Comparison of ENCODE assay signal across 9 cellular contexts in the genomic region with DNA sequence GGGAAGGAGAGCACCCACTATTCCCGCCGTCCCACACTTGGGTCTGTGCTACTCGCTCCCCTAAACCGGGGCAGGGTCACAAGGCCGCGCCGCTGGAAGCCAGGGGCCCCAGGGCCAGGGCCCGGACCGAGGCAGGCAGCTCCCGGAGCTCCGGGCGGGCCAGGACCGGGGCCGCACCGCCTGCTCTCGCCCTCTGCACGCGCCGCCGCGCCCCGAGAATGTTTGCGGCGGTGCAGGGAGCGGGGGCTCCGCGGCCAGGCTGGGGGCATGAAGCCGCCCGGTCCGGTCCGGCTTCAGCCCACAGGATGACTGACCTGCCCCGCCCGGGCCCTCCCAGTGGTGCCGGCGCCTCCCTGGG. TPM values are rescaled to one million over a fixed set of nuclear protein-coding genes. Genes with fewer than 3 reads are reported as not detected.
DNase-seq lines count a peak whose midpoint lies in the region; ATAC-seq, FAIRE-seq and TF ChIP-seq lines count a peak whose summit lies in the region.
"Had no signal": no experiment of that assay in that cellular context is flagged by ENCODE, and none has a peak within 500 bp of the region (broad histone marks: within the 10 kb centered on the region; RNA-seq: fewer than 3 reads in every experiment).

No MANE protein-coding gene starts in this region.

- peaks cover 24% of the 10 kb centered on the region for H3K27me3 Mint-ChIP-seq in H9 (ENCODE audit: low read depth)

- H2BK120ac ChIP-seq in H9 (ENCODE audit: low read depth, low read length, poor library complexity, severe bottlenecking) = no peak overlapping the region

- peaks cover 9% of the 10 kb centered on the region for H3K23me2 ChIP-seq in H9 (ENCODE audit: insufficient read length, low read depth, low read length, poor library complexity, severe bottlenecking)

- WGBS in H9 (ENCODE audit: extremely low coverage, insufficient read length, low lambda C conversion rate) = no CpG with 5 or more reads among the region's 35 CpGs
- WGBS in GM12878 (ENCODE audit: insufficient coverage, insufficient replicate concordance, low lambda C conversion rate, missing lambda C conversion rate) = 24% methylated on average over 19 of the region's 35 CpGs
- WGBS in mesodermal cell (ENCODE audit: insufficient coverage in 2 of 2), 2 experiments = 1 to 3% methylated on average over 15 to 23 of the region's 35 CpGs

- H3K4me1 ChIP-seq in A673 (ENCODE audit: insufficient read depth, low read length, poor library complexity, severe bottlenecking) (no peaks in the 10 kb centered on the region), H9 (ENCODE audit: insufficient read depth, low read length) (no peaks in the 10 kb centered on the region), GM12878 (ENCODE audit: control insufficient read depth, insufficient read depth, low read length) (no peaks in the 10 kb centered on the region), mesodermal cell (ENCODE audit: control insufficient read depth, insufficient read depth, low read length, poor library complexity, severe bottlenecking) (no peaks in the 10 kb centered on the region)

- H4K5ac ChIP-seq in H9 (ENCODE audit: insufficient read length, low read depth, low read length) = no peak overlapping the region

- peak overlapping the region; percentile 43 for H3K9ac ChIP-seq in H9 (ENCODE audit: extremely low read depth, insufficient read length, low read length)
- H3K9ac ChIP-seq in GM12878 (ENCODE audit: control insufficient read depth, insufficient read depth, low read length) = no peak overlapping the region

- in situ Hi-C loops in GM12878 (cut with MboI) = no loop called here

- H3K4me1 Mint-ChIP-seq in H9 = peaks cover 12 to 25% of the 10 kb centered on the region in 2 experiments

- 0 out of 5 replicates have a peak, but pooled peaks cover 0 to under 1% of the 10 kb centered on the region in 2 experiments for H3K9me3 Mint-ChIP-seq in H9

- no peak for FAIRE-seq in GM12878 (lab: Jason Lieb, UNC)
- FAIRE-seq: colon had no signal

- no peak overlapping the region for H2AFZ ChIP-seq in H9 (ENCODE audit: low read length)
- H2AFZ ChIP-seq in GM12878 (ENCODE audit: control insufficient read depth, low read depth, low read length) = peak overlapping the region; percentile 79

- intact Hi-C loops in A673 (cut with micrococcal nuclease; ENCODE audit: unreplicated experiment) (no loop called here), GM12878 (cut with micrococcal nuclease; ENCODE audit: unreplicated experiment) (no loop called here)

- SMC1A ChIA-PET in GM12878 (lab: Charles Lee; ENCODE audit: uncharacterized antibody, unreplicated experiment) = interaction anchor here (0.5 kb wide), 1 partner anchor 36 kb away, joined by 3 read pairs; no protein-coding TSS in a partner anchor

- H2BK5ac ChIP-seq in H9 (ENCODE audit: insufficient read length, low read length) = no peak overlapping the region

- no peaks in the 10 kb centered on the region for H3K79me2 ChIP-seq in H9 (ENCODE audit: insufficient read depth, low read length)
- H3K79me2 ChIP-seq in GM12878 (ENCODE audit: control insufficient read depth, insufficient read depth, low read length) = no peaks in the 10 kb centered on the region

- ATAC-seq in GM12878 = peak; percentile 12
- ATAC-seq in HG03139 (IDR thresholded peaks at IDR 0.05; ENCODE audit: unreplicated experiment) = no peak

- RAD21 ChIA-PET in GM12878 (lab: Charles Lee; ENCODE audit: unreplicated experiment) = no interaction called here

- H2AK5ac ChIP-seq in H9 (ENCODE audit: insufficient read length, low read length) = no peak overlapping the region

- H3T11ph ChIP-seq in H9 (ENCODE audit: low read length) = no peak overlapping the region

- H3K36me3 Mint-ChIP-seq in H9 (ENCODE audit: insufficient read depth in 1 of 3, low read depth in 3 of 3) = peaks cover 35 to 47% (median 47%) of the 10 kb centered on the region in 3 experiments

- BruUV-seq in A673 (replicated peaks; lab: Mats Ljungman, UMichigan) = no TSS peak
- BruUV-seq in GM12878 (replicated peaks; lab: Mats Ljungman, UMichigan) = no TSS peak

- H3K9me3 ChIP-seq in A673 (ENCODE audit: low read depth, low read length, poor library complexity, severe bottlenecking) (no peaks in the 10 kb centered on the region), H9 (ENCODE audit: control insufficient read depth, low read depth, low read length) (no peaks in the 10 kb centered on the region), GM12878 (replicated peaks; ENCODE audit: control insufficient read depth, insufficient read depth, low read length) (no peaks in the 10 kb centered on the region; the same call in 2 of the 3 replicates), mesodermal cell (ENCODE audit: control insufficient read depth, low read length) (no peaks in the 10 kb centered on the region)

- H3K18ac ChIP-seq in H9 (ENCODE audit: insufficient read length, low read depth, low read length) = no peak overlapping the region

- H3K23ac ChIP-seq in H9 (ENCODE audit: insufficient read length, low read depth, low read length) = no peak overlapping the region

- H3K79me1 ChIP-seq in H9 (ENCODE audit: insufficient read depth, low read depth, low read length, poor library complexity, severe bottlenecking) = no peaks in the 10 kb centered on the region

- H4K20me1 ChIP-seq in H9 (ENCODE audit: control insufficient read depth, insufficient read depth, insufficient read length) (no peaks in the 10 kb centered on the region), GM12878 (ENCODE audit: control insufficient read depth, insufficient read depth) (no peaks in the 10 kb centered on the region)

- POLR2A ChIA-PET in A673 (lab: Charles Lee; ENCODE audit: low non-redundant PET) = interaction anchor here (0.6 kb wide), 1 partner anchor 181 kb away, joined by 5 read pairs; no protein-coding TSS in a partner anchor
- POLR2A ChIA-PET in GM12878 (lab: Charles Lee) = no interaction called here

- H3K36me3 ChIP-seq in A673 (ENCODE audit: insufficient read depth, low read length, poor library complexity, severe bottlenecking) = no peaks in the 10 kb centered on the region
- H3K36me3 ChIP-seq in GM12878 (ENCODE audit: control insufficient read depth in 2 of 2, insufficient read depth in 2 of 2, low read length in 1 of 2) = no peaks in the 10 kb centered on the region
- H3K36me3 ChIP-seq in mesodermal cell (ENCODE audit: control insufficient read depth, insufficient read depth, low read length) = peaks cover 22% of the 10 kb centered on the region

- no peak for TF ChIP-seq RAD21 in GM12878 (IDR thresholded peaks at IDR 0.05; ENCODE audit: insufficient read depth, low read depth, low read length)

- peak overlapping the region; percentile 82 for H3K4me2 ChIP-seq in H9 (ENCODE audit: insufficient read depth, insufficient read length, low read length)
- H3K4me2 ChIP-seq in GM12878 (ENCODE audit: control insufficient read depth, insufficient read depth) = peak overlapping the region; percentile 97

- no peak overlapping the region for H3K4ac ChIP-seq in H9 (ENCODE audit: low read depth, low read length)

- no peak overlapping the region for H3K56ac ChIP-seq in H9 (ENCODE audit: insufficient read length, low read depth, low read length)

- peak overlapping the region; percentile 63 for H3K27ac ChIP-seq in A673 (ENCODE audit: low read depth, low read length, poor library complexity, severe bottlenecking)
- H3K27ac ChIP-seq in H9 (ENCODE audit: insufficient read length, low read depth, low read length) = no peak overlapping the region
- H3K27ac ChIP-seq in GM12878 (ENCODE audit: control insufficient read depth, insufficient read depth) = no peak overlapping the region
- no peak overlapping the region for H3K27ac ChIP-seq in mesodermal cell (ENCODE audit: low read depth, low read length, severe bottlenecking)

- no peak for TF ChIP-seq EP300 in GM12878 (IDR thresholded peaks at IDR 0.05; ENCODE audit: borderline replicate concordance in 1 of 2, control insufficient read depth in 1 of 2, low read depth in 2 of 2, low read length in 2 of 2)

- CTCF ChIA-PET in A673 (lab: Charles Lee) = no interaction called here
- CTCF ChIA-PET in GM12878 (lab: Yijun Ruan, JAX) = no interaction called here

- no peak for TF ChIP-seq CTCF in A673 (conservative IDR thresholded peaks at IDR 0.05; ENCODE audit: low read depth, low read length)
- TF ChIP-seq CTCF in H9 (conservative IDR thresholded peaks at IDR 0.05) = no peak
- TF ChIP-seq CTCF in GM12878 (IDR thresholded peaks at IDR 0.05 in 2 of 3, conservative IDR thresholded peaks at IDR 0.05 in 1 of 3; ENCODE audit: control insufficient read depth in 2 of 3, extremely low read depth in 1 of 3, insufficient read depth in 1 of 3, low read depth in 3 of 3, low read length in 3 of 3) = no peak

- H3K27ac Mint-ChIP-seq in H9 = no peak overlapping the region; a peak in 1 of 7 replicates

- H3K14ac ChIP-seq in H9 (ENCODE audit: insufficient read depth, low read length) = peak overlapping the region; percentile 58; the same call in 1 of the 2 replicates

- no peak for DNase-seq in A673 (ENCODE audit: low spot score)
- no peak for DNase-seq in H9
- no peak for DNase-seq in GM12878 (ENCODE audit: low read depth, low spot score)
- DNase-seq in HUDEP-2 (lab: John Stamatoyannopoulos, UW; ENCODE audit: unreplicated experiment in 76 of 76) = no peak
- no peak for DNase-seq in NCI-H2081 (lab: John Stamatoyannopoulos, UW)
- no peak for DNase-seq in NCI-H2227 treated with DMSO at 0.1 percent for 48 hours (lab: John Stamatoyannopoulos, UW)

- H3K27me3 ChIP-seq in A673 (replicated peaks; ENCODE audit: insufficient read depth, low read depth, low read length, poor library complexity) = no peaks in the 10 kb centered on the region
- H3K27me3 ChIP-seq in H9 (ENCODE audit: insufficient read depth, low read length) = peaks cover 3% of the 10 kb centered on the region; the same call in 1 of the 2 replicates
- peaks cover 0 to 2% of the 10 kb centered on the region in 2 experiments; a peak in 2 of 4 replicates for H3K27me3 ChIP-seq in GM12878 (replicated peaks in 1 of 2; ENCODE audit: control insufficient read depth in 2 of 2, insufficient read depth in 2 of 2, low read length in 1 of 2)

- H2BK20ac ChIP-seq in H9 (ENCODE audit: low read depth, low read length, poor library complexity, severe bottlenecking) = no peak overlapping the region

- H2BK15ac ChIP-seq in H9 (ENCODE audit: low read depth, low read length) = no peak overlapping the region

- no peak overlapping the region for H4K8ac ChIP-seq in H9 (replicated peaks; ENCODE audit: insufficient read length, low read depth, low read length)

- peak overlapping the region; percentile 92 to 98 for H3K4me3 Mint-ChIP-seq in H9

- peak overlapping the region; percentile 60 for H3K4me3 ChIP-seq in A673 (ENCODE audit: low read depth, low read length, poor library complexity, severe bottlenecking)
- peak overlapping the region; percentile 60; the same call in 1 of the 2 replicates for H3K4me3 ChIP-seq in GM12878
- H3K4me3 ChIP-seq in mesodermal cell (ENCODE audit: extremely low read depth, insufficient read depth, low read length, poor library complexity, severe bottlenecking) = peak overlapping the region; percentile 66

- no peak for TF ChIP-seq POLR2A in GM12878 (IDR thresholded peaks at IDR 0.05; ENCODE audit: low read depth, low read length)

- no peak overlapping the region for H4K91ac ChIP-seq in H9 (ENCODE audit: insufficient read length, low read depth, low read length)

- no peak overlapping the region for H2BK12ac ChIP-seq in H9 (ENCODE audit: insufficient read length, low read depth, low read length)

RNA-seq across cellular contexts. Expression of gene CTSV, which starts 0.4 kb away (rescaled TPM):
- total RNA-seq in A673 (2021) (10.2 and 14.2 TPM in 2 replicates), H9 (2021) (82.2 and 85.5 TPM in 2 replicates), GM12878 (2014; rRNA removed) (0.11 and 0.22 TPM in 2 replicates), GM12878 (2014; rRNA removed; fragmentation: Illumina TruSeq; extraction: Trizol) (0.05 and 0.13 TPM in 2 replicates), GM12878 (2021) (0.21 and 0.36 TPM in 2 replicates)
- total RNA-seq in GM12878 (2013; cell fraction: nucleolus; rRNA removed) = 0.10 TPM in 1 of 2 replicates, not detected in the other
- not detected for polyA plus RNA-seq in GM12878 (2011; ENCODE audit: low read depth)
- polyA plus RNA-seq in GM12878 (2011; rRNA removed) (0.19 and 0.30 TPM in 2 replicates), GM12878 (2014; fragmentation: Illumina TruSeq; extraction: Trizol) (0.10 TPM in 1 of 2 replicates, not detected in the other), GM12878 (2014; fragmentation: Nextera tagmentation; extraction: Ambion mirVana) (under 1 TPM in 1 of 2 experiments, not detected in 1; 0.51 TPM), GM12878 (2014; rRNA removed) (0.16 and 0.19 TPM in 2 replicates), GM12878 (2016; fragmentation: Nextera tagmentation; extraction: Ambion mirVana) (under 1 TPM; 0.11 to 0.38 TPM)
- polyA plus RNA-seq in GM12878 (2011; cell fraction: cytosol; rRNA removed) = 0.05 and 0.09 TPM in 2 replicates
- not detected in 2 replicates for polyA plus RNA-seq in GM12878 (2011; cell fraction: nucleus; rRNA removed)
- polyA plus RNA-seq in GM12878 (2012) = 0.19 and 0.22 TPM in 2 replicates
- polyA minus RNA-seq in GM12878 (2011; rRNA and poly(A)+ RNA removed) = 0.15 TPM in 1 of 2 replicates, not detected in the other
- not detected in 2 replicates for polyA minus RNA-seq in GM12878 (2011; cell fraction: cytosol; rRNA and poly(A)+ RNA removed)
- not detected in 2 replicates for polyA minus RNA-seq in GM12878 (2011; cell fraction: nucleus; rRNA and poly(A)+ RNA removed)
- polyA plus RNA-seq in mesodermal cell (2013, experiment 1 of 2) = 36.3 TPM
- 43.6 TPM for polyA plus RNA-seq in mesodermal cell (2013, experiment 2 of 2)
